In the genomic region with DNA sequence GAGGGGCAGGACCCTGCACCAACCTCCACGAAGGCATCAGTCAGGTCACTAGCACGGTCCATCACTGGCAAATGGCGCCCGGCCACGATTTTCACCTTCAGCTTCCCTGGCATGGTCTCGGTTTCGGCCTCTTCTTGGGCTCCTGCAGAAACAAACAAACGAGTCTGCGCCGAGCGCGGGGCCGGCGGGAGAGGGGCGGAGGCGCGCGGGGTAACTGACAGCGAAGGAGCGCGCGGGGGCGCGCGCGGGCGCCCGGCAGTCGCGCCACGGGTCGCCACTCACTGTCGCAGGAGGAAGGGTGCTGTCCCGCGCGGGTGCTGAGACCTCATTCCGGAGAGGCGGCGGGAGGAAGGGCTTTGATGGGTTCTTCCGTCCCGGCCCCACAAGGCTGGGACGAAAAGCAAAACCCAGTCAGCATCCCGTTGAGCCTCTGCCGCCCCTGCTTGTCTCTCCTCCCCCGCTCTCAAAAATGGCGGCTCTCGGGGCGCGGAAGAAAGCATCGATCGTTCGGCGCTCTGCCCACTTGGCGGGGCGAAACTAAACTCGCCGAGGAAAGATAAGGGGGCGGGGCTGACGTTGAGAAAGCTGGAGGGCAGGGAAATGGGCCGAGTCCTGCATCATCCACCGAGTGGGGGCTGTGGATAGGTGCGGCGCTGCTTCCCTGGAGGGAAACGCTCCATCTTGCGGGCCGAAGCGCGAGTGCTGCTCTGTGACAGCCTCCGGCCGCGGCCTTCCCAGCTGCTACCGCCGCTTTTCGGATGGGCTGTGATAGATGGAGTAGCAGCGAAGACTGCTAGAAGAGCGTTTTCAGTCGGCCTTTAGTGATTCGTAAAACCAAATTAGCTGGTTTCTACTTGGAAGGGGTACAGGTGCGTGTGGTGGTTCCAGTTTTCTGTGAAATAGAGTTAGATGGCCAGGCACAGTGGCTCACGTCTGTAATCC, we compare ENCODE assay signal across 1 cellular context.
TF ChIP-seq lines count a peak whose summit lies in the region.

A gene with protein sequence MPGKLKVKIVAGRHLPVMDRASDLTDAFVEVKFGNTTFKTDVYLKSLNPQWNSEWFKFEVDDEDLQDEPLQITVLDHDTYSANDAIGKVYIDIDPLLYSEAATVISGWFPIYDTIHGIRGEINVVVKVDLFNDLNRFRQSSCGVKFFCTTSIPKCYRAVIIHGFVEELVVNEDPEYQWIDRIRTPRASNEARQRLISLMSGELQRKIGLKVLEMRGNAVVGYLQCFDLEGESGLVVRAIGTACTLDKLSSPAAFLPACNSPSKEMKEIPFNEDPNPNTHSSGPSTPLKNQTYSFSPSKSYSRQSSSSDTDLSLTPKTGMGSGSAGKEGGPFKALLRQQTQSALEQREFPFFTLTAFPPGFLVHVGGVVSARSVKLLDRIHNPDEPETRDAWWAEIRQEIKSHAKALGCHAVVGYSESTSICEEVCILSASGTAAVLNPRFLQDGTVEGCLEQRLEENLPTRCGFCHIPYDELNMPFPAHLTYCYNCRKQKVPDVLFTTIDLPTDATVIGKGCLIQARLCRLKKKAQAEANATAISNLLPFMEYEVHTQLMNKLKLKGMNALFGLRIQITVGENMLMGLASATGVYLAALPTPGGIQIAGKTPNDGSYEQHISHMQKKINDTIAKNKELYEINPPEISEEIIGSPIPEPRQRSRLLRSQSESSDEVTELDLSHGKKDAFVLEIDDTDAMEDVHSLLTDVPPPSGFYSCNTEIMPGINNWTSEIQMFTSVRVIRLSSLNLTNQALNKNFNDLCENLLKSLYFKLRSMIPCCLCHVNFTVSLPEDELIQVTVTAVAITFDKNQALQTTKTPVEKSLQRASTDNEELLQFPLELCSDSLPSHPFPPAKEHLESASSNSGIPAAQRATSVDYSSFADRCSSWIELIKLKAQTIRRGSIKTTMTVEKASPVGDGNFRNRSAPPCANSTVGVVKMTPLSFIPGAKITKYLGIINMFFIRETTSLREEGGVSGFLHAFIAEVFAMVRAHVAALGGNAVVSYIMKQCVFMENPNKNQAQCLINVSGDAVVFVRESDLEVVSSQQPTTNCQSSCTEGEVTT (minus strand): TSS at position 505 of the 942 bp plus-strand sequence. CDS start 392 bp downstream, at position 113.

TF ChIP-seq in HepG2, 621 proteins besides CTCF, POLR2A, EP300 and RAD21 (continued from another document and continues in another):
- TF ChIP-seq, protein P1, sequence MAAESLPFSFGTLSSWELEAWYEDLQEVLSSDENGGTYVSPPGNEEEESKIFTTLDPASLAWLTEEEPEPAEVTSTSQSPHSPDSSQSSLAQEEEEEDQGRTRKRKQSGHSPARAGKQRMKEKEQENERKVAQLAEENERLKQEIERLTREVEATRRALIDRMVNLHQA (CRISPR knock-in tag; IDR thresholded peaks at IDR 0.05), result no peak
- TF ChIP-seq, protein P2, sequence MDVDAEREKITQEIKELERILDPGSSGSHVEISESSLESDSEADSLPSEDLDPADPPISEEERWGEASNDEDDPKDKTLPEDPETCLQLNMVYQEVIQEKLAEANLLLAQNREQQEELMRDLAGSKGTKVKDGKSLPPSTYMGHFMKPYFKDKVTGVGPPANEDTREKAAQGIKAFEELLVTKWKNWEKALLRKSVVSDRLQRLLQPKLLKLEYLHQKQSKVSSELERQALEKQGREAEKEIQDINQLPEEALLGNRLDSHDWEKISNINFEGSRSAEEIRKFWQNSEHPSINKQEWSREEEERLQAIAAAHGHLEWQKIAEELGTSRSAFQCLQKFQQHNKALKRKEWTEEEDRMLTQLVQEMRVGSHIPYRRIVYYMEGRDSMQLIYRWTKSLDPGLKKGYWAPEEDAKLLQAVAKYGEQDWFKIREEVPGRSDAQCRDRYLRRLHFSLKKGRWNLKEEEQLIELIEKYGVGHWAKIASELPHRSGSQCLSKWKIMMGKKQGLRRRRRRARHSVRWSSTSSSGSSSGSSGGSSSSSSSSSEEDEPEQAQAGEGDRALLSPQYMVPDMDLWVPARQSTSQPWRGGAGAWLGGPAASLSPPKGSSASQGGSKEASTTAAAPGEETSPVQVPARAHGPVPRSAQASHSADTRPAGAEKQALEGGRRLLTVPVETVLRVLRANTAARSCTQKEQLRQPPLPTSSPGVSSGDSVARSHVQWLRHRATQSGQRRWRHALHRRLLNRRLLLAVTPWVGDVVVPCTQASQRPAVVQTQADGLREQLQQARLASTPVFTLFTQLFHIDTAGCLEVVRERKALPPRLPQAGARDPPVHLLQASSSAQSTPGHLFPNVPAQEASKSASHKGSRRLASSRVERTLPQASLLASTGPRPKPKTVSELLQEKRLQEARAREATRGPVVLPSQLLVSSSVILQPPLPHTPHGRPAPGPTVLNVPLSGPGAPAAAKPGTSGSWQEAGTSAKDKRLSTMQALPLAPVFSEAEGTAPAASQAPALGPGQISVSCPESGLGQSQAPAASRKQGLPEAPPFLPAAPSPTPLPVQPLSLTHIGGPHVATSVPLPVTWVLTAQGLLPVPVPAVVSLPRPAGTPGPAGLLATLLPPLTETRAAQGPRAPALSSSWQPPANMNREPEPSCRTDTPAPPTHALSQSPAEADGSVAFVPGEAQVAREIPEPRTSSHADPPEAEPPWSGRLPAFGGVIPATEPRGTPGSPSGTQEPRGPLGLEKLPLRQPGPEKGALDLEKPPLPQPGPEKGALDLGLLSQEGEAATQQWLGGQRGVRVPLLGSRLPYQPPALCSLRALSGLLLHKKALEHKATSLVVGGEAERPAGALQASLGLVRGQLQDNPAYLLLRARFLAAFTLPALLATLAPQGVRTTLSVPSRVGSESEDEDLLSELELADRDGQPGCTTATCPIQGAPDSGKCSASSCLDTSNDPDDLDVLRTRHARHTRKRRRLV (CRISPR knock-in tag; IDR thresholded peaks at IDR 0.05), result peak; percentile 67; the same call in 1 of the 2 replicates
- TF ChIP-seq ZFX (CRISPR knock-in tag; IDR thresholded peaks at IDR 0.05; ENCODE audit: low read depth), result peak; percentile 83
- no peak; the same call in 1 of the 2 replicates for TF ChIP-seq ISX (CRISPR knock-in tag; conservative IDR thresholded peaks at IDR 0.05)
- TF ChIP-seq U2AF2 (IDR thresholded peaks at IDR 0.05; ENCODE audit: low read depth, low read length), result 0 out of 2 replicates have a peak, but pooled peaks have one; percentile 60
- TF ChIP-seq ZMYM3 (CRISPR knock-in tag; IDR thresholded peaks at IDR 0.05), result peak; percentile 84
- 0 out of 2 replicates have a peak, but pooled peaks have one; percentile 56 for TF ChIP-seq MEIS1 (CRISPR knock-in tag; IDR thresholded peaks at IDR 0.05; ENCODE audit: borderline replicate concordance)
- TF ChIP-seq ZBTB3 (CRISPR knock-in tag; IDR thresholded peaks at IDR 0.05; ENCODE audit: borderline replicate concordance, low read depth), result no peak
- TF ChIP-seq, protein P3, sequence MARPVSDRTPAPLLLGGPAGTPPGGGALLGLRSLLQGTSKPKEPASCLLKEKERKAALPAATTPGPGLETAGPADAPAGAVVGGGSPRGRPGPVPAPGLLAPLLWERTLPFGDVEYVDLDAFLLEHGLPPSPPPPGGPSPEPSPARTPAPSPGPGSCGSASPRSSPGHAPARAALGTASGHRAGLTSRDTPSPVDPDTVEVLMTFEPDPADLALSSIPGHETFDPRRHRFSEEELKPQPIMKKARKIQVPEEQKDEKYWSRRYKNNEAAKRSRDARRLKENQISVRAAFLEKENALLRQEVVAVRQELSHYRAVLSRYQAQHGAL (CRISPR knock-in tag; IDR thresholded peaks at IDR 0.05; ENCODE audit: not compliant biosample characterization), result no peak
- TF ChIP-seq FLYWCH1 (CRISPR knock-in tag; IDR thresholded peaks at IDR 0.05), result no peak
- TF ChIP-seq JDP2 (CRISPR knock-in tag; IDR thresholded peaks at IDR 0.05; ENCODE audit: borderline replicate concordance), result no peak
- no peak for TF ChIP-seq ZNF678 (CRISPR knock-in tag; IDR thresholded peaks at IDR 0.05)
- peak; percentile 32; the same call in 1 of the 2 replicates for TF ChIP-seq TBX3 (IDR thresholded peaks at IDR 0.05; ENCODE audit: borderline replicate concordance)
- TF ChIP-seq, protein P4, sequence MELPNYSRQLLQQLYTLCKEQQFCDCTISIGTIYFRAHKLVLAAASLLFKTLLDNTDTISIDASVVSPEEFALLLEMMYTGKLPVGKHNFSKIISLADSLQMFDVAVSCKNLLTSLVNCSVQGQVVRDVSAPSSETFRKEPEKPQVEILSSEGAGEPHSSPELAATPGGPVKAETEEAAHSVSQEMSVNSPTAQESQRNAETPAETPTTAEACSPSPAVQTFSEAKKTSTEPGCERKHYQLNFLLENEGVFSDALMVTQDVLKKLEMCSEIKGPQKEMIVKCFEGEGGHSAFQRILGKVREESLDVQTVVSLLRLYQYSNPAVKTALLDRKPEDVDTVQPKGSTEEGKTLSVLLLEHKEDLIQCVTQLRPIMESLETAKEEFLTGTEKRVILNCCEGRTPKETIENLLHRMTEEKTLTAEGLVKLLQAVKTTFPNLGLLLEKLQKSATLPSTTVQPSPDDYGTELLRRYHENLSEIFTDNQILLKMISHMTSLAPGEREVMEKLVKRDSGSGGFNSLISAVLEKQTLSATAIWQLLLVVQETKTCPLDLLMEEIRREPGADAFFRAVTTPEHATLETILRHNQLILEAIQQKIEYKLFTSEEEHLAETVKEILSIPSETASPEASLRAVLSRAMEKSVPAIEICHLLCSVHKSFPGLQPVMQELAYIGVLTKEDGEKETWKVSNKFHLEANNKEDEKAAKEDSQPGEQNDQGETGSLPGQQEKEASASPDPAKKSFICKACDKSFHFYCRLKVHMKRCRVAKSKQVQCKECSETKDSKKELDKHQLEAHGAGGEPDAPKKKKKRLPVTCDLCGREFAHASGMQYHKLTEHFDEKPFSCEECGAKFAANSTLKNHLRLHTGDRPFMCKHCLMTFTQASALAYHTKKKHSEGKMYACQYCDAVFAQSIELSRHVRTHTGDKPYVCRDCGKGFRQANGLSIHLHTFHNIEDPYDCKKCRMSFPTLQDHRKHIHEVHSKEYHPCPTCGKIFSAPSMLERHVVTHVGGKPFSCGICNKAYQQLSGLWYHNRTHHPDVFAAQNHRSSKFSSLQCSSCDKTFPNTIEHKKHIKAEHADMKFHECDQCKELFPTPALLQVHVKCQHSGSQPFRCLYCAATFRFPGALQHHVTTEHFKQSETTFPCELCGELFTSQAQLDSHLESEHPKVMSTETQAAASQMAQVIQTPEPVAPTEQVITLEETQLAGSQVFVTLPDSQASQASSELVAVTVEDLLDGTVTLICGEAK (IDR thresholded peaks at IDR 0.05), result no peak
- TF ChIP-seq, protein P4 (CRISPR knock-in tag; IDR thresholded peaks at IDR 0.05), result peak; percentile 22; the same call in 1 of the 2 replicates
- TF ChIP-seq HMGA1 (CRISPR knock-in tag; conservative IDR thresholded peaks at IDR 0.05), result no peak
- TF ChIP-seq SETDB1 (CRISPR knock-in tag; IDR thresholded peaks at IDR 0.05; ENCODE audit: borderline replicate concordance), result no peak
- TF ChIP-seq ZNF253 (CRISPR knock-in tag; IDR thresholded peaks at IDR 0.05; ENCODE audit: borderline replicate concordance), result peak; percentile 88; the same call in 1 of the 2 replicates
- TF ChIP-seq HNRNPLL (IDR thresholded peaks at IDR 0.05; ENCODE audit: low read depth, low read length, poor library complexity, severe bottlenecking), result peak; percentile 76
- TF ChIP-seq, protein P5, sequence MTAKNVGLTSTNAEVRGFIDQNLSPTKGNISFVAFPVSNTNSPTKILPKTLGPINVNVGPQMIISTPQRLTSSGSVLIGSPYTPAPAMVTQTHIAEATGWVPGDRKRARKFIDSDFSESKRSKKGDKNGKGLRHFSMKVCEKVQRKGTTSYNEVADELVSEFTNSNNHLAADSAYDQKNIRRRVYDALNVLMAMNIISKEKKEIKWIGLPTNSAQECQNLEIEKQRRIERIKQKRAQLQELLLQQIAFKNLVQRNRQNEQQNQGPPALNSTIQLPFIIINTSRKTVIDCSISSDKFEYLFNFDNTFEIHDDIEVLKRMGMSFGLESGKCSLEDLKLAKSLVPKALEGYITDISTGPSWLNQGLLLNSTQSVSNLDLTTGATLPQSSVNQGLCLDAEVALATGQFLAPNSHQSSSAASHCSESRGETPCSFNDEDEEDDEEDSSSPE (CRISPR knock-in tag; IDR thresholded peaks at IDR 0.05), result peak; percentile 93
- TF ChIP-seq SIN3B (IDR thresholded peaks at IDR 0.05; ENCODE audit: low read length), result peak; percentile 55; the same call in 1 of the 2 replicates
- TF ChIP-seq ZNF224 (CRISPR knock-in tag; IDR thresholded peaks at IDR 0.05), result 0 out of 2 replicates have a peak, but pooled peaks have one; percentile 45
- TF ChIP-seq ZFYVE20 (CRISPR knock-in tag; IDR thresholded peaks at IDR 0.05; ENCODE audit: borderline replicate concordance, low read depth), result no peak
- TF ChIP-seq GATAD2A (CRISPR knock-in tag; IDR thresholded peaks at IDR 0.05), result peak; percentile 78
- TF ChIP-seq POLR2G (IDR thresholded peaks at IDR 0.05; ENCODE audit: low read depth, low read length), result peak; percentile 95
- no peak for TF ChIP-seq PAF1 (CRISPR knock-in tag; IDR thresholded peaks at IDR 0.05)
